Comparison of ENCODE assay signal across 1 cellular context in genomic region chr9:82763631-82764030, GRCh38.
A peak's percentile ranks its signal among the peaks of the same experiment; 100 is the strongest.
TF ChIP-seq lines count a peak whose summit lies in the region.

No MANE protein-coding gene starts in this region.

TF ChIP-seq in WTC11, 78 proteins besides CTCF, POLR2A, EP300 and RAD21 (continued from another document):
- no peak for TF ChIP-seq ATF2 (CRISPR knock-in tag; IDR thresholded peaks at IDR 0.05; ENCODE audit: borderline replicate concordance, low read depth)
- TF ChIP-seq ZNF532 (CRISPR knock-in tag; IDR thresholded peaks at IDR 0.05; ENCODE audit: borderline replicate concordance) = no peak
- TF ChIP-seq ZNF671 (CRISPR knock-in tag; IDR thresholded peaks at IDR 0.05) = no peak
- no peak for TF ChIP-seq MXD4 (CRISPR knock-in tag; IDR thresholded peaks at IDR 0.05; ENCODE audit: borderline replicate concordance)
- TF ChIP-seq E2F5 (CRISPR knock-in tag; IDR thresholded peaks at IDR 0.05) = no peak
- TF ChIP-seq E2F1 (CRISPR knock-in tag; IDR thresholded peaks at IDR 0.05) = no peak
- no peak for TF ChIP-seq ARID4B (CRISPR knock-in tag; IDR thresholded peaks at IDR 0.05; ENCODE audit: borderline replicate concordance)
- no peak for TF ChIP-seq RORB (CRISPR knock-in tag; IDR thresholded peaks at IDR 0.05)
- TF ChIP-seq PRRX2 (CRISPR knock-in tag; IDR thresholded peaks at IDR 0.05) = no peak
- TF ChIP-seq OVOL2 (CRISPR knock-in tag; IDR thresholded peaks at IDR 0.05; ENCODE audit: borderline replicate concordance) = no peak
- TF ChIP-seq MAX (CRISPR knock-in tag; IDR thresholded peaks at IDR 0.05) = 0 out of 2 replicates have a peak, but pooled peaks have one; percentile 20
- TF ChIP-seq ETV6 (CRISPR knock-in tag; IDR thresholded peaks at IDR 0.05) = 0 out of 2 replicates have a peak, but pooled peaks have one; percentile 24
- TF ChIP-seq ZNF121 (CRISPR knock-in tag; IDR thresholded peaks at IDR 0.05) = 0 out of 2 replicates have a peak, but pooled peaks have one; percentile 47
TF ChIP-seq in WTC11: peak in this region for 4.
